7 cellular contexts compared by ENCODE assay signal in genomic region chr1:168321945-168322344, GRCh38. TPM values are rescaled to one million over a fixed set of nuclear protein-coding genes. Genes with fewer than 3 reads are reported as not detected.
DNase-seq lines count a peak whose midpoint lies in the region; ATAC-seq and TF ChIP-seq lines count a peak whose summit lies in the region.

No MANE protein-coding gene starts in this region.

- ATAC-seq in memory B cell (ENCODE audit: low read depth) (peak; percentile 37), GM21723 (IDR thresholded peaks at IDR 0.05; ENCODE audit: unreplicated experiment) (no peak), HG03025 (IDR thresholded peaks at IDR 0.05; ENCODE audit: low FRiP score, unreplicated experiment) (no peak)

- no peak overlapping the region for H3K4me3 Mint-ChIP-seq in activated T-helper 2 cell treated with anti-CD3 and anti-CD28 coated beads, Interferon-gamma antibody, Interleukin-2, Interleukin-4, amounts not matched to agents 10 μg/mL and 5 μg/mL and 100 μg/mL, durations not matched to agents 14 hours and 24 hours and 36 hours (ENCODE audit: low read depth)
- H3K4me3 Mint-ChIP-seq in memory B cell, result no peak overlapping the region

- no peak for TF ChIP-seq POLR2A in spleen (IDR thresholded peaks at IDR 0.05)

- H3K27me3 ChIP-seq in spleen (replicated peaks in 1 of 7), result no peaks in the 10 kb centered on the region

- H3K36me3 Mint-ChIP-seq in activated T-helper 2 cell treated with anti-CD3 and anti-CD28 coated beads, Interferon-gamma antibody, Interleukin-2, Interleukin-4, amounts not matched to agents 10 μg/mL and 5 μg/mL and 100 μg/mL, durations not matched to agents 14 hours and 24 hours and 36 hours (ENCODE audit: low read depth), result peaks cover 41% of the 10 kb centered on the region
- peaks cover 26% of the 10 kb centered on the region for H3K36me3 Mint-ChIP-seq in memory B cell

- peaks cover 47% of the 10 kb centered on the region for H3K4me1 Mint-ChIP-seq in activated T-helper 2 cell treated with anti-CD3 and anti-CD28 coated beads, Interferon-gamma antibody, Interleukin-2, Interleukin-4, amounts not matched to agents 10 μg/mL and 5 μg/mL and 100 μg/mL, durations not matched to agents 14 hours and 24 hours and 36 hours (ENCODE audit: low read depth)
- peaks cover 2% of the 10 kb centered on the region for H3K4me1 Mint-ChIP-seq in memory B cell

- H3K36me3 ChIP-seq in spleen, result no peaks in the 10 kb centered on the region

- no peak overlapping the region for H3K4me3 ChIP-seq in GM12864 (ENCODE audit: low read depth, low read length)
- H3K4me3 ChIP-seq in LNCaP clone FGC (ENCODE audit: low read depth, low read length), result no peak overlapping the region
- H3K4me3 ChIP-seq in spleen, result no peak overlapping the region

- peak overlapping the region; percentile 8 for H3K27ac Mint-ChIP-seq in activated T-helper 2 cell treated with anti-CD3 and anti-CD28 coated beads, Interferon-gamma antibody, Interleukin-2, Interleukin-4, amounts not matched to agents 10 μg/mL and 5 μg/mL and 100 μg/mL, durations not matched to agents 14 hours and 24 hours and 36 hours
- peak overlapping the region; percentile 45 for H3K27ac Mint-ChIP-seq in memory B cell

- no peaks in the 10 kb centered on the region for H3K4me1 ChIP-seq in spleen

- peaks cover 0 to 7% (median 0%) of the 10 kb centered on the region in 8 donors for H3K9me3 ChIP-seq in spleen

- WGBS in spleen, 5 donors, result 0 to 93% (median 34%) methylated on average over 1 of the region's 1 CpG

- TF ChIP-seq CTCF in GM12864 (IDR thresholded peaks at IDR 0.05; ENCODE audit: low read depth, low read length, missing control alignments) (peak; percentile 24), LNCaP clone FGC (IDR thresholded peaks at IDR 0.05; ENCODE audit: control insufficient read depth, extremely low read depth, insufficient read depth) (peak; percentile 75), spleen (IDR thresholded peaks at IDR 0.05 in 8 of 11, conservative IDR thresholded peaks at IDR 0.05 in 3 of 11) (peak in 1 of 11 experiments; percentile 17)

- H3K27ac ChIP-seq in spleen, result no peak overlapping the region

- DNase-seq in GM12864 (ENCODE audit: low read depth) (no peak), LNCaP clone FGC (ENCODE audit: low read depth) (peak; percentile 30), memory B cell (ENCODE audit: low spot score in 2 of 2) (no peak), spleen (no peak)
- no peak for DNase-seq in activated T-helper 2 cell treated with anti-CD3 and anti-CD28 coated beads, Interferon-gamma antibody, Interleukin-2, Interleukin-4, amounts not matched to agents 10 μg/mL and 5 μg/mL and 100 μg/mL, durations not matched to agents 14 hours and 24 hours and 36 hours (ENCODE audit: low spot score)

- H3K9me3 Mint-ChIP-seq in activated T-helper 2 cell treated with anti-CD3 and anti-CD28 coated beads, Interferon-gamma antibody, Interleukin-2, Interleukin-4, amounts not matched to agents 10 μg/mL and 5 μg/mL and 100 μg/mL, durations not matched to agents 14 hours and 24 hours and 36 hours, result peaks cover 4% of the 10 kb centered on the region
- H3K9me3 Mint-ChIP-seq in memory B cell, result peaks cover 2% of the 10 kb centered on the region

- intact Hi-C loops in activated T-helper 2 cell treated with anti-CD3 and anti-CD28 coated beads, Interferon-gamma antibody, Interleukin-2, Interleukin-4, amounts not matched to agents 10 μg/mL and 5 μg/mL and 100 μg/mL, durations not matched to agents 14 hours and 24 hours and 36 hours (cut with micrococcal nuclease), result loop anchor here (1.0 to 10.0 kb wide), 4 partner anchors 85 to 387 kb away; partner anchors contain the start of genes DCAF6, MPC2 and TIPRL
- intact Hi-C loops in spleen (cut with DNase I; ENCODE audit: low total_unique reads), result no loop called here

- H3K27me3 Mint-ChIP-seq in activated T-helper 2 cell treated with anti-CD3 and anti-CD28 coated beads, Interferon-gamma antibody, Interleukin-2, Interleukin-4, amounts not matched to agents 10 μg/mL and 5 μg/mL and 100 μg/mL, durations not matched to agents 14 hours and 24 hours and 36 hours (ENCODE audit: low read depth), result no peaks in the 10 kb centered on the region
- H3K27me3 Mint-ChIP-seq in memory B cell, result no peaks in the 10 kb centered on the region

RNA-seq across cellular contexts. Expression of gene TBX19, which starts 41.3 kb away (rescaled TPM):
- total RNA-seq in activated T-helper 2 cell treated with anti-CD3 and anti-CD28 coated beads, Interferon-gamma antibody, Interleukin-2, Interleukin-4, amounts not matched to agents 10 μg/mL and 5 μg/mL and 100 μg/mL, durations not matched to agents 14 hours and 24 hours and 36 hours, result 6.5 and 7.6 TPM in 2 replicates
- 1 to 10 TPM; 2.2 to 4.7 (median 4.2) TPM for total RNA-seq in spleen
- 1 to 10 TPM; 1.7 to 3.4 (median 2.7) TPM for polyA plus RNA-seq in spleen
